Comparison of ENCODE assay signal across 25 cellular contexts in the genomic region with DNA sequence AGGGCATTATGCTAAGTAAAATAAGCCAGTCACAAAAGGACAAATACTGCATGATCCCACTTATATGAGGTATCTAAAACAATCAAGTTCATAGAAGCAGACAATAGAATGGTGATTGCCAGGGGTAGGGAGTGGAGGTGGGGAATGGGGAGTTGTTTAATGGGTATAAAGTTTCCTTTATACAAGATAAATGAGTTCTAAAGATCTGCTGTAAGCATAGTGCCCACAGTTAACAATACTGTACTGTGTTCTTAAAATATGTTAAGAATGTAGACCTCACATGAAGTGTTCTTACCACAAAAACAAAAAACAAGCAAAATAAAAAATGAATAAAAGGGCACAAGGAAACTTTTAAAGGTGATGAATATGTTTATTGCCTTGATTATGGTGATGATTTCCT.
DNase-seq lines count a peak whose midpoint lies in the region; ATAC-seq and TF ChIP-seq lines count a peak whose summit lies in the region.
"Had no signal": no experiment of that assay in that cellular context is flagged by ENCODE, and none has a peak within 500 bp of the region (broad histone marks: within the 10 kb centered on the region; RNA-seq: fewer than 3 reads in every experiment).

No MANE protein-coding gene starts in this region.

- H3K36me3 ChIP-seq in GM23248 (ENCODE audit: low read depth) (no peaks in the 10 kb centered on the region), PC-3 (ENCODE audit: low read depth, low read length) (no peaks in the 10 kb centered on the region), body of pancreas (replicated peaks in 1 of 2; ENCODE audit: insufficient read depth in 1 of 2, low read depth in 2 of 2) (no peaks in the 10 kb centered on the region), stomach (no peaks in the 10 kb centered on the region)
- H3K36me3 ChIP-seq: gastroesophageal sphincter, spleen, tibial nerve had no signal

- CTCF ChIA-PET in PC-3 (lab: Charles Lee): no interaction called here

- in situ Hi-C loops in GM23248 (cut with MboI): no loop called here

- no peak for TF ChIP-seq EP300 in stomach (IDR thresholded peaks at IDR 0.05)

- H3K79me2 ChIP-seq in GM23248 (ENCODE audit: insufficient read depth): no peaks in the 10 kb centered on the region
- no peaks in the 10 kb centered on the region for H3K79me2 ChIP-seq in PC-3 (ENCODE audit: low read length)

- no peaks in the 10 kb centered on the region for H4K20me1 ChIP-seq in GM23248 (ENCODE audit: insufficient read depth)
- no peaks in the 10 kb centered on the region for H4K20me1 ChIP-seq in PC-3 (ENCODE audit: low read length)

- no peak for TF ChIP-seq POLR2A in body of pancreas (IDR thresholded peaks at IDR 0.05)
- TF ChIP-seq POLR2A in stomach (IDR thresholded peaks at IDR 0.05): no peak

- peak; percentile 76 for ATAC-seq in PC-3
- peak; percentile 91 for ATAC-seq in body of pancreas
- ATAC-seq: gastroesophageal sphincter; psoas muscle; stimulated activated naive CD8-positive, alpha-beta T cell treated with anti-CD3 and anti-CD28 coated beads, Interleukin-15, Interleukin-2, amounts not matched to agents 100 U/mL and 50 U/mL, for 24 hours had no signal

- H3K27ac ChIP-seq in GM23248 (no peak overlapping the region), PC-3 (ENCODE audit: low read length) (no peak overlapping the region), body of pancreas (peak overlapping the region in 3 of 4 donors; percentile 54 to 70 (median 61)), caudate nucleus (ENCODE audit: low read depth, low read length) (no peak overlapping the region), stomach (no peak overlapping the region)
- H3K27ac ChIP-seq: gastroesophageal sphincter, psoas muscle, spleen, tibial nerve had no signal

- peak; percentile 36 for DNase-seq in GM23248
- DNase-seq in PC-3: peak; percentile 35
- no peak for DNase-seq in body of pancreas
- peak; percentile 40 for DNase-seq in retinal pigment epithelial cell (ENCODE audit: low read depth)
- no peak for DNase-seq in NCI-H82 treated with DMSO at 0.1 percent for 48 hours (lab: John Stamatoyannopoulos, UW; ENCODE audit: unreplicated experiment)
- DNase-seq in caudate nucleus (lab: John Stamatoyannopoulos, UW): no peak
- no peak for DNase-seq in stomach
- no peak for DNase-seq in activated gamma-delta T cell (lab: John Stamatoyannopoulos, UW)
- DNase-seq: activated CD8-positive, alpha-beta memory T cell treated with anti-CD3 and anti-CD28 coated beads for 24 hours; activated naive CD4-positive, alpha-beta T cell treated with anti-CD3 and anti-CD28 coated beads, Interleukin-2, amount 10 ng/mL, durations not matched to agents 7 days and 5 days; activated T-cell treated with anti-CD3 and anti-CD28 coated beads, Interleukin-2, amount 50 U/mL, for 48 hours; anterior cingulate cortex; CD8-positive, alpha-beta memory T cell; effector CD4-positive, alpha-beta T cell; H7; KG1; NCI-H187; NCI-H748 treated with DMSO at 0.1 percent for 48 hours; psoas muscle; SHP77; spleen; stimulated activated CD4-positive, alpha-beta T cell treated with anti-CD3 and anti-CD28 coated beads, Interleukin-4, amount 100 ng/mL, for 24 hours; stimulated activated naive CD8-positive, alpha-beta T cell treated with anti-CD3 and anti-CD28 coated beads, Interleukin-15, Interleukin-2, amounts not matched to agents 100 U/mL and 50 U/mL, for 24 hours had no signal

- H3F3A ChIP-seq in GM23248 (ENCODE audit: insufficient read depth) (no peaks in the 10 kb centered on the region), PC-3 (ENCODE audit: low read length, unreplicated experiment) (no peaks in the 10 kb centered on the region)

- no peak overlapping the region for H3K9ac ChIP-seq in GM23248
- H3K9ac ChIP-seq in PC-3 (ENCODE audit: low read length): no peak overlapping the region

- no peaks in the 10 kb centered on the region for H3K9me3 ChIP-seq in GM23248 (ENCODE audit: low read depth)
- no peaks in the 10 kb centered on the region for H3K9me3 ChIP-seq in PC-3 (ENCODE audit: low read length)
- H3K9me3 ChIP-seq in body of pancreas: no peaks in the 10 kb centered on the region
- H3K9me3 ChIP-seq in stomach: peaks cover 0 to 4% (median 0%) of the 10 kb centered on the region in 4 donors
- H3K9me3 ChIP-seq: gastroesophageal sphincter, psoas muscle, tibial nerve had no signal

- H3K4me3 ChIP-seq in GM23248: no peak overlapping the region
- H3K4me3 ChIP-seq in PC-3 (ENCODE audit: low read length): no peak overlapping the region
- H3K4me3 ChIP-seq in body of pancreas: no peak overlapping the region
- no peak overlapping the region for H3K4me3 ChIP-seq in retinal pigment epithelial cell (ENCODE audit: low read length)
- no peak overlapping the region for H3K4me3 ChIP-seq in stomach
- H3K4me3 ChIP-seq: gastroesophageal sphincter, psoas muscle, spleen, tibial nerve had no signal

- POLR2A ChIA-PET in PC-3 (lab: Charles Lee; ENCODE audit: unreplicated experiment): no interaction called here

- no peak overlapping the region for H2AFZ ChIP-seq in GM23248
- no peak overlapping the region for H2AFZ ChIP-seq in PC-3 (ENCODE audit: low read length)

- H3K9me2 ChIP-seq in GM23248 (ENCODE audit: insufficient read depth): no peaks in the 10 kb centered on the region
- no peaks in the 10 kb centered on the region for H3K9me2 ChIP-seq in PC-3 (replicated peaks; ENCODE audit: low read length)

- TF ChIP-seq CTCF in PC-3 (conservative IDR thresholded peaks at IDR 0.05; ENCODE audit: low read depth, low read length) (no peak), body of pancreas (IDR thresholded peaks at IDR 0.05) (no peak), retinal pigment epithelial cell (conservative IDR thresholded peaks at IDR 0.05; ENCODE audit: low read depth, low read length) (no peak), stomach (IDR thresholded peaks at IDR 0.05) (no peak)

- intact Hi-C loops in PC-3 (cut with micrococcal nuclease) (loop anchor here (2.0 kb wide), 1 partner anchor 43 kb away; no protein-coding TSS in a partner anchor), body of pancreas (cut with DNase I) (no loop called here), stomach (cut with DNase I; ENCODE audit: low total_unique reads) (no loop called here)

- no peaks in the 10 kb centered on the region for H3K27me3 ChIP-seq in GM23248 (replicated peaks; ENCODE audit: insufficient read depth)
- H3K27me3 ChIP-seq in PC-3 (ENCODE audit: low read length): no peaks in the 10 kb centered on the region
- H3K27me3 ChIP-seq in body of pancreas: no peaks in the 10 kb centered on the region
- H3K27me3 ChIP-seq in stomach: no peaks in the 10 kb centered on the region
- H3K27me3 ChIP-seq: gastroesophageal sphincter, spleen, tibial nerve had no signal

- H3K4me1 ChIP-seq in GM23248 (ENCODE audit: insufficient read depth) (peaks cover 26% of the 10 kb centered on the region), PC-3 (ENCODE audit: insufficient read depth, low read length) (peaks cover 14% of the 10 kb centered on the region), body of pancreas (peaks cover 16% of the 10 kb centered on the region), stomach (no peaks in the 10 kb centered on the region)
- H3K4me1 ChIP-seq: gastroesophageal sphincter, psoas muscle had no signal

- BruUV-seq in PC-3 (replicated peaks; lab: Mats Ljungman, UMichigan): no TSS peak

- H3K4me2 ChIP-seq in GM23248 (ENCODE audit: unreplicated experiment) (peak overlapping the region; percentile 6), PC-3 (ENCODE audit: low read length) (no peak overlapping the region)

Comparison
In these comparisons a context has a peak if more than half of its experiments do, and no peak if none do; other contexts are left out.
1. DNase-seq: peak in GM23248 (single experiment), PC-3 (single experiment) and retinal pigment epithelial cell (single experiment); none in body of pancreas (0 of 4), NCI-H82 treated with DMSO at 0.1 percent for 48 hours (single experiment), caudate nucleus (0 of 61), stomach (single experiment) and activated gamma-delta T cell (single experiment).
2. H3K27ac ChIP-seq: peak in body of pancreas (3 of 4); none in GM23248 (single experiment), PC-3 (single experiment), caudate nucleus (single experiment) and stomach (0 of 5).